1 cellular context compared by ENCODE assay signal in the genomic region with DNA sequence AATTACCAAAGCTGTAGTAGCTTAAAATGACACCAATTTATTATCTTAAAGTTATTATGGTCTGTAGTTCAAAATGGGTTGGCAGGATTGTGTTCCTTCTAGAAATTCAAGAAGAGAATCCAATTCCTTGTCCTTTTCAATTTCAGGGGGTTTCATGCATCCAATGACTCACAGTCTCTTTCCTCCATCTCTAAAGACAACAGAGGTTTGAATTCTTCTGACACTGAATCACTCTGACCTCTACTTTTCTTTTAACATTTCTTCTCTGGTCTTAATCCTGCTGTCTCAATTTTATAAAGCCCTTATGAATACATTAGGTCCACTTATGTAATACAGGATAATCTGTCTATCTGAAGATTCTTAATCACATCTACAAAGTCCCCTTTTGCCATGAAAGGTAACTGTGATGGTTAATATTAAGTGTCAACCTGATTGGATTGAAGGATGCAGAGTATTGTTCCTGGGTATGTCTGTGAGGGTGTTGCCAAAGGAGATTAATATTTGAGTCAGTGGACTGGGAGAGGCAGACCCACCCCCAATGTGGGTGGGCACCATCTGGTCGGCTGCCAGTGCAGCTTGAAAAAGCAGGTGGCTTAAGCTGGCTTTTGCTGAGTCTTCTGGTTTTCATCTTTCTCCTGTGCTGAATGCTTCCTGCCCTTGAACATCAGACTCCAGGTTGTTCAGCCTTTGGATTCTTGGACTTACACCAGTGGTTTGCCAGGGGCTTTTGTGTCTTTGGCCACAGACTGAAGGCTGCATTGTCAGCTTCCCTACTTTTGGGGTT.
TF ChIP-seq lines count a peak whose summit lies in the region.

No MANE protein-coding gene starts in this region.

TF ChIP-seq in IMR-90, 13 proteins besides CTCF, POLR2A, EP300 and RAD21 (continued from another document):
- TF ChIP-seq NFE2L2 (IDR thresholded peaks at IDR 0.05; ENCODE audit: low read depth, low read length): no peak
- TF ChIP-seq RCOR1 (IDR thresholded peaks at IDR 0.05; ENCODE audit: insufficient replicate concordance, low read length): no peak
- no peak for TF ChIP-seq MAZ (IDR thresholded peaks at IDR 0.05; ENCODE audit: borderline replicate concordance, low read depth, low read length)
- TF ChIP-seq CEBPB (IDR thresholded peaks at IDR 0.05; ENCODE audit: low read depth, low read length): no peak
- TF ChIP-seq BHLHE40 (IDR thresholded peaks at IDR 0.05; ENCODE audit: low read depth, low read length): no peak
- no peak for TF ChIP-seq USF2 (IDR thresholded peaks at IDR 0.05; ENCODE audit: low read depth, low read length)
- TF ChIP-seq CHD1 (IDR thresholded peaks at IDR 0.05; ENCODE audit: low read depth, low read length): no peak
- no peak for TF ChIP-seq SMC3 (IDR thresholded peaks at IDR 0.05; ENCODE audit: low read depth, low read length)
- no peak for TF ChIP-seq RFX5 (IDR thresholded peaks at IDR 0.05; ENCODE audit: low read depth, low read length)
